Comparison of ENCODE assay signal across 12 cellular contexts in the genomic region with DNA sequence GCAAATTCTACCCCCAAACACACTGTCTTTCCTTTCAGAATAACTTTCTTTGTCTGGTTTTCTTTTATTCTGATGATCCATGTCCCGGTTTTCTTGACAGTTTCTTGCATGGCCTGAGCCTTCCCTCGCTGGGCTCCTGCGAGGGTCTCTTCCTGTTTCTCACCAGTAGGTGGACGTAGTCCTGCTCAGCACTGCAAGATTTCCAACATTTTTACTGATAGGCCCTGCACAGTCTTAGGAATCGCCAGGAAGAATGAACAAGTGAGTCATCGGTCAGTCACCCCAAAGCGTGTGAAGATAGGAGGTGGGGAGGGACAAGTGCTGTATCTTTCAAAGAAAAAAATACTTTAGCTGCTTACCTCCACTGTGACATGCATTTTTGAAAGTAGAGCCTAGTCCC. TPM values are rescaled to one million over a fixed set of nuclear protein-coding genes. Genes with fewer than 3 reads are reported as not detected.
A peak's percentile ranks its signal among the peaks of the same experiment; 100 is the strongest.
DNase-seq lines count a peak whose midpoint lies in the region; ATAC-seq and TF ChIP-seq lines count a peak whose summit lies in the region.
"Had no signal": no experiment of that assay in that cellular context is flagged by ENCODE, and none has a peak within 500 bp of the region (broad histone marks: within the 10 kb centered on the region; RNA-seq: fewer than 3 reads in every experiment).

No MANE protein-coding gene starts in this region.

- H3K4me2 ChIP-seq in mammary epithelial cell (ENCODE audit: insufficient read depth, low read depth, low read length), result no peak overlapping the region

- no peak overlapping the region for H3K27ac Mint-ChIP-seq in Caco-2 (ENCODE audit: unreplicated experiment)
- no peak overlapping the region for H3K27ac Mint-ChIP-seq in natural killer cell
- no peak overlapping the region for H3K27ac Mint-ChIP-seq in activated CD4-positive, alpha-beta T cell treated with anti-CD3 and anti-CD28 coated beads, Interleukin-2, amount 10 ng/mL, durations not matched to agents 24 days and 14 days
- H3K27ac Mint-ChIP-seq: memory B cell had no signal

- POLR2A ChIA-PET in Caco-2 (lab: Charles Lee), result no interaction called here

- no peaks in the 10 kb centered on the region for H3K79me2 ChIP-seq in mammary epithelial cell (ENCODE audit: insufficient read depth, low read length)

- no peaks in the 10 kb centered on the region for H3K36me3 ChIP-seq in Caco-2 (ENCODE audit: control insufficient read depth, insufficient read depth, low read length)
- no peaks in the 10 kb centered on the region for H3K36me3 ChIP-seq in mammary epithelial cell (ENCODE audit: insufficient read depth, low read length)
- H3K36me3 ChIP-seq in left ventricle myocardium inferior, result no peaks in the 10 kb centered on the region

- no peaks in the 10 kb centered on the region for H3K27me3 ChIP-seq in Caco-2 (replicated peaks; ENCODE audit: control insufficient read depth, insufficient read depth, low read length)
- no peaks in the 10 kb centered on the region for H3K27me3 ChIP-seq in mammary epithelial cell (ENCODE audit: insufficient read depth, low read length)
- H3K27me3 ChIP-seq in left ventricle myocardium inferior (ENCODE audit: low read depth), result peaks cover 75% of the 10 kb centered on the region

- H3K36me3 Mint-ChIP-seq in Caco-2 (ENCODE audit: insufficient read depth, unreplicated experiment) (no peaks in the 10 kb centered on the region), natural killer cell (no peaks in the 10 kb centered on the region)
- no peaks in the 10 kb centered on the region for H3K36me3 Mint-ChIP-seq in activated CD4-positive, alpha-beta T cell treated with anti-CD3 and anti-CD28 coated beads, Interleukin-2, amount 10 ng/mL, durations not matched to agents 24 days and 14 days (ENCODE audit: low read depth)
- H3K36me3 Mint-ChIP-seq: memory B cell had no signal

- H3K4me3 Mint-ChIP-seq in Caco-2 (ENCODE audit: unreplicated experiment) (no peak overlapping the region), natural killer cell (no peak overlapping the region)
- no peak overlapping the region for H3K4me3 Mint-ChIP-seq in activated CD4-positive, alpha-beta T cell treated with anti-CD3 and anti-CD28 coated beads, Interleukin-2, amount 10 ng/mL, durations not matched to agents 24 days and 14 days
- H3K4me3 Mint-ChIP-seq: memory B cell had no signal

- H3K4me1 ChIP-seq in Caco-2 (no peaks in the 10 kb centered on the region), mammary epithelial cell (ENCODE audit: insufficient read depth, low read length) (peaks cover 11% of the 10 kb centered on the region), left ventricle myocardium inferior (no peaks in the 10 kb centered on the region)

- no peaks in the 10 kb centered on the region for H4K20me1 ChIP-seq in mammary epithelial cell (ENCODE audit: insufficient read depth, low read length)

- H3K27ac ChIP-seq in mammary epithelial cell (ENCODE audit: insufficient read depth, low read depth, low read length), result peak overlapping the region; percentile 30
- H3K27ac ChIP-seq in left ventricle myocardium inferior (replicated peaks), result no peak overlapping the region

- H3K9ac ChIP-seq in mammary epithelial cell (ENCODE audit: insufficient read depth, low read length), result no peak overlapping the region

- no peak for ATAC-seq in natural killer cell

- H3K4me3 ChIP-seq in Caco-2 (ENCODE audit: low read depth, low read length) (no peak overlapping the region), mammary epithelial cell (replicated peaks in 1 of 3; ENCODE audit: insufficient read depth in 1 of 3, low read depth in 2 of 3, low read length in 3 of 3) (no peak overlapping the region), left ventricle myocardium inferior (no peak overlapping the region)

- H3K27me3 Mint-ChIP-seq in Caco-2 (ENCODE audit: insufficient read depth, unreplicated experiment) (peaks cover 35% of the 10 kb centered on the region), natural killer cell (ENCODE audit: low read depth in 2 of 2) (peaks cover 18 to 48% of the 10 kb centered on the region in 2 donors)
- H3K27me3 Mint-ChIP-seq in activated CD4-positive, alpha-beta T cell treated with anti-CD3 and anti-CD28 coated beads, Interleukin-2, amount 10 ng/mL, durations not matched to agents 24 days and 14 days, result peaks cover 2% of the 10 kb centered on the region

- H3K9me3 Mint-ChIP-seq in Caco-2 (ENCODE audit: unreplicated experiment) (no peaks in the 10 kb centered on the region), natural killer cell (no peaks in the 10 kb centered on the region)
- H3K9me3 Mint-ChIP-seq in activated CD4-positive, alpha-beta T cell treated with anti-CD3 and anti-CD28 coated beads, Interleukin-2, amount 10 ng/mL, durations not matched to agents 24 days and 14 days, result no peaks in the 10 kb centered on the region

- H3K4me1 Mint-ChIP-seq in Caco-2 (ENCODE audit: low read depth, unreplicated experiment) (no peaks in the 10 kb centered on the region), natural killer cell (no peaks in the 10 kb centered on the region)
- no peaks in the 10 kb centered on the region for H3K4me1 Mint-ChIP-seq in activated CD4-positive, alpha-beta T cell treated with anti-CD3 and anti-CD28 coated beads, Interleukin-2, amount 10 ng/mL, durations not matched to agents 24 days and 14 days
- H3K4me1 Mint-ChIP-seq: memory B cell had no signal

- in situ Hi-C loops in mammary epithelial cell (cut with MboI; ENCODE audit: low sequenced_read_pairs in 2 of 2), result no loop called here

- intact Hi-C loops in Caco-2 (cut with micrococcal nuclease; ENCODE audit: unreplicated experiment) (loop anchor here (1.0 kb wide), 1 partner anchor 57 kb away; no protein-coding TSS in a partner anchor), mammary epithelial cell (cut with micrococcal nuclease) (no loop called here), natural killer cell (cut with micrococcal nuclease) (no loop called here), left ventricle myocardium inferior (cut with micrococcal nuclease) (no loop called here)
- intact Hi-C loops in activated CD4-positive, alpha-beta T cell treated with anti-CD3 and anti-CD28 coated beads, Interleukin-2, amount 10 ng/mL, durations not matched to agents 24 days and 14 days (cut with micrococcal nuclease), result no loop called here

- BruUV-seq in Caco-2 (replicated peaks; lab: Mats Ljungman, UMichigan) (no TSS peak), mammary epithelial cell (replicated peaks; lab: Mats Ljungman, UMichigan) (no TSS peak)

- TF ChIP-seq CTCF in Caco-2 (IDR thresholded peaks at IDR 0.05; ENCODE audit: insufficient read depth in 1 of 2, low read depth in 1 of 2, low read length in 1 of 2, severe bottlenecking in 1 of 2, unreplicated experiment in 1 of 2) (peak; percentile 42 to 78), mammary epithelial cell (conservative IDR thresholded peaks at IDR 0.05 in 1 of 2, IDR thresholded peaks at IDR 0.05 in 1 of 2; ENCODE audit: extremely low read depth in 1 of 2, insufficient read depth in 1 of 2, low read depth in 1 of 2, low read length in 2 of 2) (peak; percentile 17 to 35), natural killer cell (IDR thresholded peaks at IDR 0.05) (no peak), left ventricle myocardium inferior (IDR thresholded peaks at IDR 0.05; ENCODE audit: borderline replicate concordance) (no peak)

- H3K9me3 ChIP-seq in Caco-2 (no peaks in the 10 kb centered on the region), mammary epithelial cell (replicated peaks; ENCODE audit: insufficient read depth, low read length) (no peaks in the 10 kb centered on the region), left ventricle myocardium inferior (replicated peaks) (no peaks in the 10 kb centered on the region)

- dilution Hi-C loops in mammary epithelial cell (cut with HindIII; ENCODE audit: low sequenced_read_pairs), result no loop called here

- DNase-seq in Caco-2, result peak; percentile 48 to 50
- peak; percentile 93 for DNase-seq in M059J (ENCODE audit: low read depth)
- peak; percentile 46 for DNase-seq in mammary epithelial cell
- peak; percentile 55 for DNase-seq in myocyte (ENCODE audit: low read depth)
- no peak for DNase-seq in DMS79 (lab: John Stamatoyannopoulos, UW)
- no peak for DNase-seq in natural killer cell
- no peak for DNase-seq in left ventricle myocardium inferior
- no peak for DNase-seq in activated CD4-positive, alpha-beta T cell treated with anti-CD3 and anti-CD28 coated beads, Interleukin-2, amount 10 ng/mL, durations not matched to agents 24 days and 14 days
- DNase-seq: NCI-H1048; stimulated activated CD4-positive, alpha-beta T cell treated with anti-CD3 and anti-CD28 coated beads, Interleukin-2, amount 100 ng/mL, for 24 hours had no signal

- WGBS in mammary epithelial cell (ENCODE audit: low coverage, missing lambda C conversion rate), result 45% methylated on average over 7 of the region's 7 CpGs

- H2AFZ ChIP-seq in mammary epithelial cell (ENCODE audit: low read depth, low read length), result no peak overlapping the region

- CTCF ChIA-PET in Caco-2 (lab: Charles Lee) (no interaction called here), mammary epithelial cell (lab: Charles Lee; ENCODE audit: low non-redundant PET) (no interaction called here)

RNA-seq across cellular contexts. Expression of a gene that starts 16.9 kb away (rescaled TPM):
- total RNA-seq in Caco-2 (2022) (not detected in 2 replicates), mammary epithelial cell (under 1 TPM in 1 of 2 donors, not detected in 1; under 0.01 TPM), myocyte (1.6 and 2.1 TPM in 2 replicates), natural killer cell (not detected), left ventricle myocardium inferior (0.74 TPM)
- total RNA-seq in M059J (2014; rRNA removed; shearing (Covaris generic)), result 7.1 and 9.8 TPM in 2 replicates
- polyA plus RNA-seq in mammary epithelial cell, result 0.31 TPM
- 1.4 TPM for polyA minus RNA-seq in mammary epithelial cell
- 6.8 TPM for polyA plus RNA-seq in myocyte (2012)
- not detected in 2 replicates for total RNA-seq in activated CD4-positive, alpha-beta T cell treated with anti-CD3 and anti-CD28 coated beads, Interleukin-2, amount 10 ng/mL, durations not matched to agents 24 days and 14 days
- total RNA-seq: T-helper 1 cell treated with Interleukin-12 subunit alpha and Interleukin-12 subunit beta and Interleukin-4 antibody, amounts not matched to agents 30 ng/mL and 1 ng/mL, for 36 hours had no signal

Comparison
In these comparisons a context has a peak if more than half of its experiments do, and no peak if none do; other contexts are left out.
1. DNase-seq: peak in Caco-2 (2 of 2), M059J (single experiment), mammary epithelial cell (single experiment) and myocyte (single experiment); none in DMS79 (single experiment), natural killer cell (single experiment), left ventricle myocardium inferior (single experiment) and activated CD4-positive, alpha-beta T cell treated with anti-CD3 and anti-CD28 coated beads, Interleukin-2, amount 10 ng/mL, durations not matched to agents 24 days and 14 days (single experiment).
2. CTCF ChIP-seq: peak in Caco-2 (2 of 2) and mammary epithelial cell (2 of 2); none in natural killer cell (single experiment) and left ventricle myocardium inferior (single experiment).